2 cellular contexts compared by ENCODE assay signal in genomic region chr13:38951525-38952313, GRCh38.
TF ChIP-seq lines count a peak whose summit lies in the region.

No MANE protein-coding gene starts in this region.

TF ChIP-seq in HepG2, 621 proteins besides CTCF, POLR2A, EP300 and RAD21 (continues in another document):
- no peak for TF ChIP-seq SMAD9 (CRISPR knock-in tag; IDR thresholded peaks at IDR 0.05)
- no peak for TF ChIP-seq HNF4G (IDR thresholded peaks at IDR 0.05; ENCODE audit: borderline replicate concordance, low read depth, low read length)
- TF ChIP-seq HNF4G (CRISPR knock-in tag; IDR thresholded peaks at IDR 0.05; ENCODE audit: borderline replicate concordance, low read depth), result no peak
- TF ChIP-seq ZNF142 (CRISPR knock-in tag; IDR thresholded peaks at IDR 0.05), result no peak
- no peak for TF ChIP-seq BRD4 (CRISPR knock-in tag; IDR thresholded peaks at IDR 0.05)
- TF ChIP-seq ELK4 (CRISPR knock-in tag; IDR thresholded peaks at IDR 0.05; ENCODE audit: borderline replicate concordance), result no peak
- no peak for TF ChIP-seq ZFP82 (CRISPR knock-in tag; IDR thresholded peaks at IDR 0.05; ENCODE audit: borderline replicate concordance)
- TF ChIP-seq TERF1 (CRISPR knock-in tag; IDR thresholded peaks at IDR 0.05), result no peak
- no peak for TF ChIP-seq ZNF101 (CRISPR knock-in tag; IDR thresholded peaks at IDR 0.05; ENCODE audit: borderline replicate concordance, low read depth)
- no peak for TF ChIP-seq ZBTB2 (CRISPR knock-in tag; IDR thresholded peaks at IDR 0.05; ENCODE audit: low read depth)
- TF ChIP-seq ZBTB43 (CRISPR knock-in tag; conservative IDR thresholded peaks at IDR 0.05), result no peak
- no peak for TF ChIP-seq ZFP36 (IDR thresholded peaks at IDR 0.05; ENCODE audit: borderline replicate concordance, low read depth, low read length, partially characterized antibody)
- no peak for TF ChIP-seq ZNF792 (CRISPR knock-in tag; IDR thresholded peaks at IDR 0.05)
- TF ChIP-seq DR1 (CRISPR knock-in tag; IDR thresholded peaks at IDR 0.05), result no peak
- no peak for TF ChIP-seq ZNF660 (CRISPR knock-in tag; IDR thresholded peaks at IDR 0.05; ENCODE audit: borderline replicate concordance, low read depth)

TF ChIP-seq in endothelial cell of umbilical vein, 7 proteins besides CTCF, POLR2A, EP300 and RAD21:
- no peak for TF ChIP-seq FOS (IDR thresholded peaks at IDR 0.05; ENCODE audit: borderline replicate concordance, insufficient read depth, low read length)
- no peak for TF ChIP-seq POLR2AphosphoS5 (IDR thresholded peaks at IDR 0.05; ENCODE audit: insufficient read depth, low read depth, low read length)
- no peak for TF ChIP-seq EZH2 (IDR thresholded peaks at IDR 0.05; ENCODE audit: borderline replicate concordance, low read depth, low read length, severe bottlenecking)
- TF ChIP-seq MAX (IDR thresholded peaks at IDR 0.05; ENCODE audit: insufficient read depth, insufficient read length), result no peak
- TF ChIP-seq MYC (IDR thresholded peaks at IDR 0.05; ENCODE audit: low read depth, low read length), result no peak
- TF ChIP-seq GATA2 (IDR thresholded peaks at IDR 0.05; ENCODE audit: insufficient read depth, insufficient read length, low read depth, low read length), result no peak
